In the genomic region with DNA sequence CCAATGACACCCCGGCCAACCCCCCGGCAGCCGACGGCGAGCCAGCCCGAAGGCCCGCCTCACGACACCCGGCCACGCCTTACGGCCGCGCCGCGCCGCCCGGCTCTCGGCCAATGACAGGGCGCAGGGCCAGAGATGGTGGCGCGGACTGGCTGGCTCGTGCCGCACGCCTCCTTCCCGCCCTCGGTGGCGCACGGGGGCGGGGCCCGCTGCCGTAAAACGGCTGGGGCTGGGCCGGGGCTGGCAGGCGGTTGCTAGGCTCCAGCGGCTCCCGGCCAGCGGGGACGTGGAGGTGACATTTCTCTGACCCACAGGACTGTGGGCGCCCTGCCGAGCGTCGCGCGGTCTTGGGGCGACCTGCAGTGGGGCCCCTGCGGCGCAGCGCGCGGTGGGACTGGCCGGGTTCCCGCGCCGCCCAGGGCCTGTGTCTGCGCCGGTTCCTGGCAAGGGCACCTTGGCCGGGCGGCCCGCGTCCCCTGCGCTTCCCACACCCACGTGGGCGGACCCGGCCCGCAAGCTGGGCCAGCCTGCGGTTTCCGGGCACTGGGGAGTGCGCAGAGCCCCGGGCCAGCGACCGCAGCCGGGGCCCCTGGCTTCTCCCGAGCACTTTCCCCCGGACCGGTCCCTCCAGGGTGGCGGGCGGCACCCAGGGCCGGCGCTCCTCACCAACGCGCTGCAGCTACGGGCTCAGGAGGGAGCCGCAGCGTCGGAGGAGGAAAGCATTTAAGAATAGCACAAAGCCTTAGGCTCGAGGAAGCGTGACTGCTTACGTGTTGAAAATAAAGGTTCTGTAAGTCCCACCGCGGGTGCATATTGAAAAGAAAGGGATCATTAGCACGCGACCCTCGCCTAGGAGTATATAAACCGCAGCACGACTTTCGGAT, we compare ENCODE assay signal across 1 cellular context.
TF ChIP-seq lines count a peak whose summit lies in the region.

A gene (minus strand): TSS at position 8 of the 884 bp plus-strand sequence. CDS start 64 bp downstream, outside the sequence.

TF ChIP-seq in A549, 52 proteins besides CTCF, POLR2A, EP300 and RAD21 (continued from another document):
- no peak for TF ChIP-seq FOSL2 (IDR thresholded peaks at IDR 0.05)
- TF ChIP-seq FOSL2 (CRISPR knock-in tag; IDR thresholded peaks at IDR 0.05): no peak
- TF ChIP-seq, protein P1, sequence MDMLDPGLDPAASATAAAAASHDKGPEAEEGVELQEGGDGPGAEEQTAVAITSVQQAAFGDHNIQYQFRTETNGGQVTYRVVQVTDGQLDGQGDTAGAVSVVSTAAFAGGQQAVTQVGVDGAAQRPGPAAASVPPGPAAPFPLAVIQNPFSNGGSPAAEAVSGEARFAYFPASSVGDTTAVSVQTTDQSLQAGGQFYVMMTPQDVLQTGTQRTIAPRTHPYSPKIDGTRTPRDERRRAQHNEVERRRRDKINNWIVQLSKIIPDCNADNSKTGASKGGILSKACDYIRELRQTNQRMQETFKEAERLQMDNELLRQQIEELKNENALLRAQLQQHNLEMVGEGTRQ (IDR thresholded peaks at IDR 0.05): no peak
- no peak; the same call in 1 of the 2 replicates for TF ChIP-seq RNF2 (IDR thresholded peaks at IDR 0.05; ENCODE audit: borderline replicate concordance, low read depth)
- TF ChIP-seq ZFP36 (IDR thresholded peaks at IDR 0.05; ENCODE audit: borderline replicate concordance, partially characterized antibody): no peak
- TF ChIP-seq, protein P2, sequence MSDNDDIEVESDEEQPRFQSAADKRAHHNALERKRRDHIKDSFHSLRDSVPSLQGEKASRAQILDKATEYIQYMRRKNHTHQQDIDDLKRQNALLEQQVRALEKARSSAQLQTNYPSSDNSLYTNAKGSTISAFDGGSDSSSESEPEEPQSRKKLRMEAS (IDR thresholded peaks at IDR 0.05): peak; percentile 32; the same call in 1 of the 2 replicates
- peak; percentile 41; the same call in 1 of the 2 replicates for TF ChIP-seq ESRRA (IDR thresholded peaks at IDR 0.05; ENCODE audit: borderline replicate concordance, low read length)
- no peak for TF ChIP-seq KDM5A (IDR thresholded peaks at IDR 0.05)
- TF ChIP-seq JUNB (IDR thresholded peaks at IDR 0.05): no peak
- no peak for TF ChIP-seq MAFK (IDR thresholded peaks at IDR 0.05; ENCODE audit: partially characterized antibody)
